In the genomic region with DNA sequence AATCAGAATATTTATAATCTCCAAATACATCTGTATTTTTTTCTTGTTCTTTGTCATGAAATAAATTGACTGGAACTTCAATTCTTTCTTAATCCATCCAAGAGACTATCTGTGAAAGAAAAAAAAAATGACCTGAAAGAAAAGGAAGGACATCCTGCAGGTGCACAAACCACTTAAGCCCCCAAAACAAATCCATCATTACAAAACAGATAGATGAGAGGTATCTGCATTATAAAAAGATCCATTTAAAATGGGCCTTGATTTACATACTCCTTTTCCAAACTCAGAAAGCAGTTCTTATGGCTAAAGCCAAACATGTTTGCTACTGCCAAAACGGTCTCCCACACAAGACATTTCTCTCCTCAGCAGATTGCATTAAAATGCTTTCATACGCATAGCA, we compare ENCODE assay signal across 24 cellular contexts.
DNase-seq lines count a peak whose midpoint lies in the region; ATAC-seq, FAIRE-seq and TF ChIP-seq lines count a peak whose summit lies in the region.
"Had no signal": no experiment of that assay in that cellular context is flagged by ENCODE, and none has a peak within 500 bp of the region (broad histone marks: within the 10 kb centered on the region; RNA-seq: fewer than 3 reads in every experiment).

No MANE protein-coding gene starts in this region.

- H3K4me3 Mint-ChIP-seq in GM23338 (peak overlapping the region; percentile 53), neural crest cell (no peak overlapping the region)
- H3K4me3 Mint-ChIP-seq: CD4-positive, CD25-positive, alpha-beta regulatory T cell; IgD-negative memory B cell had no signal

- H3K4me2 ChIP-seq in GM23338: peak overlapping the region; percentile 54
- peak overlapping the region; percentile 60 to 63 for H3K4me2 ChIP-seq in H1 (ENCODE audit: insufficient read depth in 1 of 2, low read depth in 2 of 2, low read length in 2 of 2)
- H3K4me2 ChIP-seq: BLaER1, KMS-11, PC-9 had no signal

- H4K91ac ChIP-seq in H1 (replicated peaks; ENCODE audit: insufficient read length, low read length): no peak overlapping the region

- H2BK20ac ChIP-seq in H1 (ENCODE audit: low read length): no peak overlapping the region

- H3K79me2 ChIP-seq in GM23338 (replicated peaks; ENCODE audit: insufficient read depth): peaks cover 90% of the 10 kb centered on the region
- peaks cover 0 to 92% of the 10 kb centered on the region in 2 experiments; a peak in 3 of 4 replicates for H3K79me2 ChIP-seq in H1 (ENCODE audit: control insufficient read depth in 1 of 2, insufficient read depth in 2 of 2, low read length in 2 of 2)

- H3K9ac ChIP-seq in HUES6 (ENCODE audit: low read length) (no peak overlapping the region), H1 (replicated peaks in 1 of 4; ENCODE audit: extremely low read depth in 1 of 4, low read depth in 3 of 4, low read length in 3 of 4) (no peak overlapping the region)
- H3K9ac ChIP-seq: BLaER1, KMS-11 had no signal

- H3K36me3 Mint-ChIP-seq in GM23338 (ENCODE audit: low read depth): no peaks in the 10 kb centered on the region
- H3K36me3 Mint-ChIP-seq in neural crest cell (ENCODE audit: low read depth): no peaks in the 10 kb centered on the region
- H3K36me3 Mint-ChIP-seq: CD4-positive, CD25-positive, alpha-beta regulatory T cell had no signal

- H2BK120ac ChIP-seq in H1 (replicated peaks; ENCODE audit: low read depth, low read length): no peak overlapping the region

- H3K4me1 Mint-ChIP-seq in GM23338: peaks cover 79% of the 10 kb centered on the region
- H3K4me1 Mint-ChIP-seq in neural crest cell: peaks cover 15% of the 10 kb centered on the region
- H3K4me1 Mint-ChIP-seq: CD4-positive, CD25-positive, alpha-beta regulatory T cell had no signal

- H3F3A ChIP-seq in GM23338 (replicated peaks; ENCODE audit: low read depth): 0 out of 2 replicates have a peak, but pooled peaks cover 6% of the 10 kb centered on the region

- ATAC-seq in GM23338: peak; percentile 13; the same call in 2 of the 3 replicates
- no peak for ATAC-seq in HG02870 (IDR thresholded peaks at IDR 0.05; ENCODE audit: unreplicated experiment)
- ATAC-seq: Right ventricle myocardium inferior, SK-N-SH treated with all-trans-retinoic acid at 6 μM for 48 hours had no signal

- H3K27ac Mint-ChIP-seq in GM23338: peak overlapping the region; percentile 87
- H3K27ac Mint-ChIP-seq in neural crest cell (ENCODE audit: unreplicated experiment): peak overlapping the region; percentile 52
- H3K27ac Mint-ChIP-seq: CD4-positive, CD25-positive, alpha-beta regulatory T cell; IgD-negative memory B cell had no signal

- peak overlapping the region; percentile 84; the same call in 1 of the 2 replicates for H2BK5ac ChIP-seq in H1 (ENCODE audit: low read depth, low read length)

- TF ChIP-seq CTCF in GM23338 (conservative IDR thresholded peaks at IDR 0.05; ENCODE audit: low read depth in 2 of 2) (no peak), H1 (IDR thresholded peaks at IDR 0.05; ENCODE audit: control extremely low read depth in 1 of 3, insufficient read depth in 1 of 3, low read depth in 1 of 3, low read length in 3 of 3) (no peak), neural crest cell (conservative IDR thresholded peaks at IDR 0.05) (no peak)

- no peak overlapping the region for H3K18ac ChIP-seq in H1 (ENCODE audit: extremely low read depth, low read length)

- H3K27me3 ChIP-seq in GM23338 (ENCODE audit: insufficient read depth) (no peaks in the 10 kb centered on the region), HUES6 (ENCODE audit: control insufficient read depth, insufficient read depth, low read length) (no peaks in the 10 kb centered on the region), H1 (replicated peaks in 1 of 4; ENCODE audit: control insufficient read depth in 3 of 4, extremely low read depth in 1 of 4, insufficient read depth in 3 of 4, low read length in 3 of 4) (no peaks in the 10 kb centered on the region)
- H3K27me3 ChIP-seq: BLaER1, SJCRH30 had no signal

- H4K8ac ChIP-seq in H1 (ENCODE audit: extremely low read depth, insufficient read depth, low read length): no peak overlapping the region

- 0 out of 2 replicates have a peak, but pooled peaks cover 11% of the 10 kb centered on the region for H3K9me2 ChIP-seq in GM23338 (ENCODE audit: insufficient read depth)

- H3K23me2 ChIP-seq in H1 (ENCODE audit: low read depth, low read length): no peaks in the 10 kb centered on the region

- H4K20me1 ChIP-seq in GM23338 (replicated peaks; ENCODE audit: insufficient read depth) (no peaks in the 10 kb centered on the region), H1 (replicated peaks in 1 of 2; ENCODE audit: control insufficient read depth in 1 of 2, insufficient read depth in 2 of 2, low read length in 2 of 2) (no peaks in the 10 kb centered on the region)
- H4K20me1 ChIP-seq: BLaER1 had no signal

- no peak overlapping the region for H2BK15ac ChIP-seq in H1 (ENCODE audit: low read length)

- peak overlapping the region; percentile 92 for H3K27ac ChIP-seq in GM23338 (ENCODE audit: low read depth)
- H3K27ac ChIP-seq in HUES6 (ENCODE audit: low read depth, low read length): peak overlapping the region; percentile 35; the same call in 1 of the 2 replicates
- H3K27ac ChIP-seq in H1 (ENCODE audit: low read depth, low read length): peak overlapping the region; percentile 42; the same call in 1 of the 2 replicates
- H3K27ac ChIP-seq: BLaER1, KMS-11, PC-9, SJCRH30 had no signal

- TF ChIP-seq RAD21 in H1 (IDR thresholded peaks at IDR 0.05 in 1 of 2, conservative IDR thresholded peaks at IDR 0.05 in 1 of 2; ENCODE audit: low read depth in 2 of 2, low read length in 2 of 2): no peak

- H3K9me3 Mint-ChIP-seq in GM23338 (no peaks in the 10 kb centered on the region), neural crest cell (no peaks in the 10 kb centered on the region)

- H3K4me3 ChIP-seq in GM23338: peak overlapping the region; percentile 33
- H3K4me3 ChIP-seq in HUES6 (ENCODE audit: low read depth, low read length): peak overlapping the region; percentile 18; the same call in 1 of the 2 replicates
- peak overlapping the region in 3 of 4 experiments; percentile 6 to 47 (median 11); a peak in 4 of 8 replicates for H3K4me3 ChIP-seq in H1 (ENCODE audit: extremely low read depth in 1 of 4, insufficient read depth in 2 of 4, low read depth in 3 of 4, low read length in 4 of 4)
- H3K4me3 ChIP-seq: BLaER1, PC-9, SJCRH30 had no signal

- POLR2A ChIA-PET in H1 (lab: Charles Lee; ENCODE audit: partially characterized antibody): interaction anchor here (1.3 kb wide), 1 partner anchor 73 kb away, joined by 4 read pairs; no protein-coding TSS in a partner anchor

- H3K27me3 Mint-ChIP-seq in GM23338 (ENCODE audit: insufficient read depth, low read depth, poor library complexity): peaks cover 6% of the 10 kb centered on the region
- no peaks in the 10 kb centered on the region for H3K27me3 Mint-ChIP-seq in neural crest cell (ENCODE audit: low read depth)
- H3K27me3 Mint-ChIP-seq: CD4-positive, CD25-positive, alpha-beta regulatory T cell; IgD-negative memory B cell had no signal

- no peak overlapping the region; the same call in 1 of the 2 replicates for H2BK12ac ChIP-seq in H1 (ENCODE audit: low read depth, low read length)

- H2AFZ ChIP-seq in GM23338: no peak overlapping the region
- H2AFZ ChIP-seq in H1 (ENCODE audit: low read length): no peak overlapping the region
- H2AFZ ChIP-seq: PC-9 had no signal

- H3K9me3 ChIP-seq in HUES6 (ENCODE audit: control insufficient read depth, insufficient read depth, low read depth, low read length) (no peaks in the 10 kb centered on the region), H1 (ENCODE audit: insufficient read depth in 2 of 2, low read depth in 1 of 2, low read length in 1 of 2) (no peaks in the 10 kb centered on the region)
- H3K9me3 ChIP-seq: BLaER1, SJCRH30 had no signal

- H3K79me1 ChIP-seq in H1 (ENCODE audit: low read depth, low read length): no peaks in the 10 kb centered on the region; the same call in 1 of the 2 replicates

- no peak for FAIRE-seq in H1 (lab: Jason Lieb, UNC)
- FAIRE-seq: HTR-8/SVneo had no signal

- H3K4me1 ChIP-seq in GM23338 (ENCODE audit: insufficient read depth): peaks cover 91% of the 10 kb centered on the region
- peaks cover 49% of the 10 kb centered on the region for H3K4me1 ChIP-seq in HUES6 (ENCODE audit: control insufficient read depth, insufficient read depth, low read length)
- H3K4me1 ChIP-seq in H1 (replicated peaks in 1 of 4; ENCODE audit: control insufficient read depth in 3 of 4, insufficient read depth in 4 of 4, low read length in 3 of 4): peaks cover 7 to 41% (median 25%) of the 10 kb centered on the region in 4 experiments; a peak in 6 of 7 replicates
- H3K4me1 ChIP-seq: BLaER1, SJCRH30 had no signal

- H3K4ac ChIP-seq in H1 (replicated peaks; ENCODE audit: insufficient read length, low read depth, low read length): no peak overlapping the region

- H3K36me3 ChIP-seq in GM23338 (ENCODE audit: insufficient read depth): no peaks in the 10 kb centered on the region
- H3K36me3 ChIP-seq in HUES6 (ENCODE audit: control insufficient read depth, insufficient read depth, low read length): no peaks in the 10 kb centered on the region
- no peaks in the 10 kb centered on the region for H3K36me3 ChIP-seq in H1 (ENCODE audit: control insufficient read depth in 2 of 4, insufficient read depth in 4 of 4, low read length in 3 of 4)
- H3K36me3 ChIP-seq: BLaER1, SJCRH30 had no signal

- 42% methylated on average over 2 of the region's 2 CpGs; no CpG with 5 or more reads in 1 of the 2 experiments for WGBS in H1 (ENCODE audit: extremely low coverage in 1 of 2, insufficient coverage in 1 of 2, insufficient read length in 1 of 2, insufficient replicate concordance in 2 of 2, low coverage in 1 of 2, low lambda C conversion rate in 2 of 2, missing lambda C conversion rate in 1 of 2), 2 experiments

- DNase-seq in GM23338 (ENCODE audit: low spot score) (no peak), H1 (ENCODE audit: low read depth in 1 of 2, low spot score in 2 of 2) (no peak), neural crest cell (ENCODE audit: low read depth, low spot score) (no peak), GM19238 (ENCODE audit: insufficient read length, low spot score) (no peak), Ammon's horn (ENCODE audit: low spot score) (no peak)
- DNase-seq: CD4-positive, CD25-positive, alpha-beta regulatory T cell; DMS53; MM.1S; NCI-H2029; NCI-H2171; NCI-H226; NCI-H524; NCI-H748 treated with DMSO at 0.1 percent for 48 hours; NK-92 treated with Interleukin-12 subunit alpha and Interleukin-12 subunit beta, amount 100 ng/mL, for 24 hours; PC-9; SJCRH30 had no signal

- H3K14ac ChIP-seq in H1 (ENCODE audit: insufficient read length): no peak overlapping the region

- CTCF ChIA-PET in H1 (lab: Charles Lee; ENCODE audit: partially characterized antibody): no interaction called here

- H4K5ac ChIP-seq in H1 (ENCODE audit: insufficient read length, low read depth, low read length): no peak overlapping the region

- no peak overlapping the region for H2AK5ac ChIP-seq in H1 (ENCODE audit: low read depth, low read length)

- H3K23ac ChIP-seq in H1 (ENCODE audit: insufficient read length): no peak overlapping the region

- no peak for TF ChIP-seq POLR2A in H1 (IDR thresholded peaks at IDR 0.05; ENCODE audit: control extremely low read depth in 1 of 2, low read depth in 2 of 2, low read length in 2 of 2)

- no peak for TF ChIP-seq EP300 in H1 (IDR thresholded peaks at IDR 0.05; ENCODE audit: borderline replicate concordance in 1 of 2, low read depth in 2 of 2, low read length in 2 of 2)

- H3K56ac ChIP-seq in H1 (replicated peaks; ENCODE audit: insufficient read length, low read depth, low read length): no peak overlapping the region

Comparison
In these comparisons a context has a peak if more than half of its experiments do, and no peak if none do; other contexts are left out.
1. H3K27ac ChIP-seq: peak in every context shown above with its lines; median percentile 92 in GM23338; 42 in H1; 35 in HUES6.